8 cellular contexts compared by ENCODE assay signal in genomic region chr17:40415390-40415789, GRCh38. TPM values are rescaled to one million over a fixed set of nuclear protein-coding genes. Genes with fewer than 3 reads are reported as not detected.
DNase-seq lines count a peak whose midpoint lies in the region; TF ChIP-seq lines count a peak whose summit lies in the region.

No MANE protein-coding gene starts in this region.

- H3K27ac ChIP-seq in HEK293 (ENCODE audit: extremely low read depth, low read depth, low read length), result no peak overlapping the region
- peak overlapping the region; percentile 49 for H3K27ac ChIP-seq in RWPE1
- no peak overlapping the region for H3K27ac ChIP-seq in esophagus squamous epithelium

- DNase-seq in Caco-2 (peak in 1 of 2 experiments; percentile 17), RWPE1 (ENCODE audit: low spot score) (peak; percentile 42), esophagus squamous epithelium (lab: John Stamatoyannopoulos, UW) (no peak), retina (peak; percentile 41), OCI-M2 (lab: John Stamatoyannopoulos, UW; ENCODE audit: unreplicated experiment) (no peak), NCI-H526 treated with DMSO at 0.1 percent for 48 hours (lab: John Stamatoyannopoulos, UW) (no peak)
- no peak for DNase-seq in stimulated activated CD4-positive, alpha-beta T cell treated with anti-CD3 and anti-CD28 coated beads, Interleukin-12 subunit alpha, Interleukin-12 subunit beta, amount 100 ng/mL, for 4 hours

- H3K36me3 Mint-ChIP-seq in Caco-2 (ENCODE audit: insufficient read depth, unreplicated experiment), result peaks cover 68% of the 10 kb centered on the region

- no peak overlapping the region for H3K4me3 Mint-ChIP-seq in Caco-2 (ENCODE audit: unreplicated experiment)

- POLR2A ChIA-PET in Caco-2 (lab: Charles Lee) (interaction anchor here (0.7 kb wide), 1 partner anchor 1277 kb away, joined by 6 read pairs; no protein-coding TSS in a partner anchor), HEK293 (lab: Yijun Ruan, JAX) (interaction anchor here (0.7 to 1.3 kb wide), 4 partner anchors 16 to 124 kb away, joined by 3 read pairs; no protein-coding TSS in a partner anchor), RWPE1 (lab: Yijun Ruan, JAX; ENCODE audit: low non-redundant PET) (interaction anchor here (0.5 kb wide), 1 partner anchor 131 kb away, joined by 4 read pairs; no protein-coding TSS in a partner anchor)

- no peaks in the 10 kb centered on the region for H3K27me3 Mint-ChIP-seq in Caco-2 (ENCODE audit: insufficient read depth, unreplicated experiment)

- H3K36me3 ChIP-seq in Caco-2 (ENCODE audit: control insufficient read depth, insufficient read depth, low read length) (no peaks in the 10 kb centered on the region), HEK293 (ENCODE audit: control insufficient read depth in 2 of 2, insufficient read depth in 1 of 2, low read length in 2 of 2) (peaks cover 48 to 61% of the 10 kb centered on the region in 2 experiments), esophagus squamous epithelium (no peaks in the 10 kb centered on the region)

- no peaks in the 10 kb centered on the region for H3K4me1 Mint-ChIP-seq in Caco-2 (ENCODE audit: low read depth, unreplicated experiment)

- CTCF ChIA-PET in Caco-2 (lab: Charles Lee) (interaction anchor here (1.6 kb wide), 1 partner anchor 118 kb away, joined by 8 read pairs; no protein-coding TSS in a partner anchor), HEK293 (lab: Yijun Ruan, JAX) (interaction anchor here (0.6 to 8.4 kb wide), 27 partner anchors 9 to 1247 kb away, joined by 3 to 84 read pairs (median 3); partner anchors contain the start of gene GJD3), RWPE1 (lab: Yijun Ruan, JAX) (interaction anchor here (0.6 kb wide), 2 partner anchors 50 kb away, joined by 3 to 7 read pairs; no protein-coding TSS in a partner anchor)

- H3K9me3 Mint-ChIP-seq in Caco-2 (ENCODE audit: unreplicated experiment), result no peaks in the 10 kb centered on the region

- peak; percentile 52 to 75 for TF ChIP-seq CTCF in Caco-2 (IDR thresholded peaks at IDR 0.05; ENCODE audit: insufficient read depth in 1 of 2, low read depth in 1 of 2, low read length in 1 of 2, severe bottlenecking in 1 of 2, unreplicated experiment in 1 of 2)
- TF ChIP-seq CTCF in HEK293 (tag by site-specific recombination; IDR thresholded peaks at IDR 0.05), result peak; percentile 46; the same call in 1 of the 2 replicates
- TF ChIP-seq CTCF in RWPE1 (conservative IDR thresholded peaks at IDR 0.05; ENCODE audit: low read depth), result peak; percentile 71
- peak; percentile 49 to 75 (median 66) for TF ChIP-seq CTCF in esophagus squamous epithelium (IDR thresholded peaks at IDR 0.05)

- intact Hi-C loops in Caco-2 (cut with micrococcal nuclease; ENCODE audit: unreplicated experiment) (no loop called here), esophagus squamous epithelium (cut with DNase I) (loop anchor here (10.0 kb wide), 1 partner anchor 51 kb away; the partner anchor contains the start of gene GJD3)

- TF ChIP-seq POLR2A in esophagus squamous epithelium (IDR thresholded peaks at IDR 0.05), result no peak

- no peak overlapping the region for H3K27ac Mint-ChIP-seq in Caco-2 (ENCODE audit: unreplicated experiment)

- H3K9me3 ChIP-seq in Caco-2 (no peaks in the 10 kb centered on the region), HEK293 (ENCODE audit: control insufficient read depth, insufficient read depth, low read depth, low read length) (no peaks in the 10 kb centered on the region), esophagus squamous epithelium (no peaks in the 10 kb centered on the region)

- no TSS peak for BruUV-seq in Caco-2 (replicated peaks; lab: Mats Ljungman, UMichigan)

- H3K27me3 ChIP-seq in Caco-2 (replicated peaks; ENCODE audit: control insufficient read depth, insufficient read depth, low read length) (no peaks in the 10 kb centered on the region), esophagus squamous epithelium (peaks cover 0 to 5% (median 0%) of the 10 kb centered on the region in 4 donors)

- 22 to 38% methylated on average over 3 of the region's 3 CpGs for WGBS in esophagus squamous epithelium, 2 donors

- H3K4me3 ChIP-seq in Caco-2 (ENCODE audit: low read depth, low read length) (no peak overlapping the region), HEK293 (ENCODE audit: low read depth, low read length) (no peak overlapping the region), esophagus squamous epithelium (peak overlapping the region in 1 of 4 donors; percentile 11)

- peaks cover 16% of the 10 kb centered on the region; the same call in 1 of the 2 replicates for H3K4me1 ChIP-seq in Caco-2
- no peaks in the 10 kb centered on the region for H3K4me1 ChIP-seq in HEK293 (ENCODE audit: control insufficient read depth, insufficient read depth, low read length)
- H3K4me1 ChIP-seq in esophagus squamous epithelium, result peaks cover 0 to 44% (median 17%) of the 10 kb centered on the region in 3 donors

TF ChIP-seq in HEK293, 187 proteins besides CTCF, POLR2A, EP300 and RAD21 (continues in another document):
- TF ChIP-seq OSR2 (tag by site-specific recombination; IDR thresholded peaks at IDR 0.05), result peak; percentile 26; the same call in 1 of the 2 replicates
- TF ChIP-seq PRDM1 (tag by site-specific recombination; IDR thresholded peaks at IDR 0.05), result no peak
- TF ChIP-seq ZFP41 (tag by site-specific recombination; IDR thresholded peaks at IDR 0.05; ENCODE audit: borderline replicate concordance), result no peak
- TF ChIP-seq, protein P1, sequence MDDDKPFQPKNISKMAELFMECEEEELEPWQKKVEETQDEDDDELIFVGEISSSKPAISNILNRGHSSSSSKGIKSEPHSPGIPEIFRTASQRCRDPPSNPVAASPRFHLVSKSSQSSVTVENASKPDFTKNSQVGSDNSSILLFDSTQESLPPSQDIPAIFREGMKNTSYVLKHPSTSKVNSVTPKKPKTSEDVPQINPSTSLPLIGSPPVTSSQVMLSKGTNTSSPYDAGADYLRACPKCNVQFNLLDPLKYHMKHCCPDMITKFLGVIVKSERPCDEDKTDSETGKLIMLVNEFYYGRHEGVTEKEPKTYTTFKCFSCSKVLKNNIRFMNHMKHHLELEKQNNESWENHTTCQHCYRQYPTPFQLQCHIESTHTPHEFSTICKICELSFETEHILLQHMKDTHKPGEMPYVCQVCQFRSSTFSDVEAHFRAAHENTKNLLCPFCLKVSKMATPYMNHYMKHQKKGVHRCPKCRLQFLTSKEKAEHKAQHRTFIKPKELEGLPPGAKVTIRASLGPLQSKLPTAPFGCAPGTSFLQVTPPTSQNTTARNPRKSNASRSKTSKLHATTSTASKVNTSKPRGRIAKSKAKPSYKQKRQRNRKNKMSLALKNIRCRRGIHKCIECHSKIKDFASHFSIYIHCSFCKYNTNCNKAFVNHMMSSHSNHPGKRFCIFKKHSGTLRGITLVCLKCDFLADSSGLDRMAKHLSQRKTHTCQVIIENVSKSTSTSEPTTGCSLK (tag by site-specific recombination; IDR thresholded peaks at IDR 0.05), result no peak
- TF ChIP-seq ZNF660 (tag by site-specific recombination; IDR thresholded peaks at IDR 0.05), result peak; percentile 23; the same call in 1 of the 2 replicates
- TF ChIP-seq, protein P2, sequence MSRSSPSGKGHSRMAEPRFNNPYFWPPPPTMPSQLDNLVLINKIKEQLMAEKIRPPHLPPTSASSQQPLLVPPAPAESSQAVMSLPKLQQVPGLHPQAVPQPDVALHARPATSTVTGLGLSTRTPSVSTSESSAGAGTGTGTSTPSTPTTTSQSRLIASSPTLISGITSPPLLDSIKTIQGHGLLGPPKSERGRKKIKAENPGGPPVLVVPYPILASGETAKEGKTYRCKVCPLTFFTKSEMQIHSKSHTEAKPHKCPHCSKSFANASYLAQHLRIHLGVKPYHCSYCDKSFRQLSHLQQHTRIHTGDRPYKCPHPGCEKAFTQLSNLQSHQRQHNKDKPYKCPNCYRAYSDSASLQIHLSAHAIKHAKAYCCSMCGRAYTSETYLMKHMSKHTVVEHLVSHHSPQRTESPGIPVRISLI (tag by site-specific recombination; IDR thresholded peaks at IDR 0.05), result no peak
- TF ChIP-seq, protein P3, sequence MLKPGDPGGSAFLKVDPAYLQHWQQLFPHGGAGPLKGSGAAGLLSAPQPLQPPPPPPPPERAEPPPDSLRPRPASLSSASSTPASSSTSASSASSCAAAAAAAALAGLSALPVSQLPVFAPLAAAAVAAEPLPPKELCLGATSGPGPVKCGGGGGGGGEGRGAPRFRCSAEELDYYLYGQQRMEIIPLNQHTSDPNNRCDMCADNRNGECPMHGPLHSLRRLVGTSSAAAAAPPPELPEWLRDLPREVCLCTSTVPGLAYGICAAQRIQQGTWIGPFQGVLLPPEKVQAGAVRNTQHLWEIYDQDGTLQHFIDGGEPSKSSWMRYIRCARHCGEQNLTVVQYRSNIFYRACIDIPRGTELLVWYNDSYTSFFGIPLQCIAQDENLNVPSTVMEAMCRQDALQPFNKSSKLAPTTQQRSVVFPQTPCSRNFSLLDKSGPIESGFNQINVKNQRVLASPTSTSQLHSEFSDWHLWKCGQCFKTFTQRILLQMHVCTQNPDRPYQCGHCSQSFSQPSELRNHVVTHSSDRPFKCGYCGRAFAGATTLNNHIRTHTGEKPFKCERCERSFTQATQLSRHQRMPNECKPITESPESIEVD (tag by site-specific recombination; IDR thresholded peaks at IDR 0.05), result peak; percentile 68
- no peak for TF ChIP-seq ZNF324 (tag by site-specific recombination; IDR thresholded peaks at IDR 0.05)
- no peak for TF ChIP-seq IKZF3 (tag by site-specific recombination; IDR thresholded peaks at IDR 0.05)
- no peak for TF ChIP-seq SP2 (tag by site-specific recombination; IDR thresholded peaks at IDR 0.05)
- TF ChIP-seq ZNF654 (tag by site-specific recombination; IDR thresholded peaks at IDR 0.05; ENCODE audit: low read depth), result peak; percentile 37
- no peak for TF ChIP-seq ZNF24 (tag by site-specific recombination; IDR thresholded peaks at IDR 0.05)
- TF ChIP-seq ZNF184 (tag by site-specific recombination; IDR thresholded peaks at IDR 0.05), result no peak
- TF ChIP-seq ZNF571 (tag by site-specific recombination; IDR thresholded peaks at IDR 0.05), result no peak

RNA-seq across cellular contexts. Expression of gene TOP2A, which starts 2.3 kb away (rescaled TPM):
- 226 and 237 TPM in 2 replicates for total RNA-seq in Caco-2 (2022)
- total RNA-seq in esophagus squamous epithelium, result 10 to 100 TPM; 24.9 to 87.1 (median 50.6) TPM

RNA-seq across cellular contexts. Expression of gene IGFBP4, which starts 27.9 kb away (rescaled TPM):
- total RNA-seq in Caco-2 (2022) (35.7 and 49.1 TPM in 2 replicates), esophagus squamous epithelium (100 to 1,000 TPM in 1 of 4 donors, 10 to 100 TPM in 3; 27.1 to 154 (median 73.0) TPM)

RNA-seq across cellular contexts. Expression of gene GJD3, which starts 50.9 kb away (rescaled TPM):
- total RNA-seq in Caco-2 (2022) (not detected in 2 replicates), esophagus squamous epithelium (1 to 10 TPM in 1 of 4 donors, under 1 TPM in 2, not detected in 1; 0.38 to 1.7 (median 0.47) TPM)

Comparison
In these comparisons a context has a peak if more than half of its experiments do, and no peak if none do; other contexts are left out.
1. DNase-seq: peak in RWPE1 (single experiment) and retina (single experiment); none in esophagus squamous epithelium (single experiment), stimulated activated CD4-positive, alpha-beta T cell treated with anti-CD3 and anti-CD28 coated beads, Interleukin-12 subunit alpha, Interleukin-12 subunit beta, amount 100 ng/mL, for 4 hours (single experiment), OCI-M2 (single experiment) and NCI-H526 treated with DMSO at 0.1 percent for 48 hours (single experiment).
2. Peak in every context shown above with its lines, with median percentiles within 50 percentile points of each other: CTCF ChIP-seq.